ENCODE assay signal across 17 cellular contexts in genomic region chr1:173134800-173135199, GRCh38.
DNase-seq lines count a peak whose midpoint lies in the region; ATAC-seq and TF ChIP-seq lines count a peak whose summit lies in the region.
"Had no signal": no experiment of that assay in that cellular context is flagged by ENCODE, and none has a peak within 500 bp of the region (broad histone marks: within the 10 kb centered on the region; RNA-seq: fewer than 3 reads in every experiment).

No MANE protein-coding gene starts in this region.

- H2BK12ac ChIP-seq in trophoblast cell (ENCODE audit: low read length), result no peak overlapping the region

- H3K18ac ChIP-seq in trophoblast cell (ENCODE audit: low read length), result no peak overlapping the region

- no peak overlapping the region for H3K23ac ChIP-seq in trophoblast cell (ENCODE audit: low read length)

- no peaks in the 10 kb centered on the region for H3K79me1 ChIP-seq in trophoblast cell (ENCODE audit: low read length)

- H2AK5ac ChIP-seq in trophoblast cell (ENCODE audit: low read length), result no peak overlapping the region

- intact Hi-C loops in left lung (cut with DNase I) (no loop called here), left ventricle myocardium inferior (cut with micrococcal nuclease) (no loop called here), ascending aorta (cut with DNase I) (no loop called here), right cardiac atrium (cut with DNase I) (no loop called here)

- H4K91ac ChIP-seq in trophoblast cell (ENCODE audit: low read depth, low read length), result no peak overlapping the region

- H2BK120ac ChIP-seq in trophoblast cell (ENCODE audit: insufficient read depth, low read length, poor library complexity), result no peak overlapping the region

- TF ChIP-seq CTCF in left lung (IDR thresholded peaks at IDR 0.05) (no peak), left ventricle myocardium inferior (IDR thresholded peaks at IDR 0.05; ENCODE audit: borderline replicate concordance) (no peak), ascending aorta (IDR thresholded peaks at IDR 0.05) (no peak)

- no peak overlapping the region for H3K4me2 ChIP-seq in trophoblast cell (ENCODE audit: low read length)
- H3K4me2 ChIP-seq: BLaER1 treated with 17β-estradiol and CSF1 and Interleukin-3, amounts not matched to agents 10 nM and 100 nM; KMS-11 had no signal

- no peak overlapping the region for H2BK5ac ChIP-seq in trophoblast cell (ENCODE audit: low read depth, low read length, poor library complexity)

- no peaks in the 10 kb centered on the region for H3K9me3 ChIP-seq in left lung
- no peaks in the 10 kb centered on the region for H3K9me3 ChIP-seq in trophoblast cell (ENCODE audit: insufficient read depth, low read depth, low read length)
- H3K9me3 ChIP-seq in left ventricle myocardium inferior (replicated peaks), result peaks cover 8% of the 10 kb centered on the region
- no peaks in the 10 kb centered on the region for H3K9me3 ChIP-seq in ascending aorta
- H3K9me3 ChIP-seq in right cardiac atrium (ENCODE audit: control insufficient read depth, low read length), result no peaks in the 10 kb centered on the region
- H3K9me3 ChIP-seq: Peyer's patch had no signal

- H3K27me3 ChIP-seq in left lung (no peaks in the 10 kb centered on the region), trophoblast cell (ENCODE audit: insufficient read depth, low read length) (no peaks in the 10 kb centered on the region), left ventricle myocardium inferior (ENCODE audit: low read depth) (no peaks in the 10 kb centered on the region), ascending aorta (no peaks in the 10 kb centered on the region), right cardiac atrium (ENCODE audit: control insufficient read depth, insufficient read depth) (no peaks in the 10 kb centered on the region)
- H3K27me3 ChIP-seq: BLaER1 treated with 17β-estradiol and CSF1 and Interleukin-3, amounts not matched to agents 10 nM and 100 nM; Peyer's patch had no signal

- WGBS in trophoblast cell (ENCODE audit: extremely low coverage, insufficient coverage, insufficient read length), result no CpG with 5 or more reads among the region's 5 CpGs
- WGBS in right cardiac atrium, result 72% methylated on average over 5 of the region's 5 CpGs

- no peak overlapping the region for H3K9ac ChIP-seq in trophoblast cell (ENCODE audit: low read length)
- H3K9ac ChIP-seq: BLaER1 treated with 17β-estradiol and CSF1 and Interleukin-3, amounts not matched to agents 10 nM and 100 nM; KMS-11 had no signal

- no peaks in the 10 kb centered on the region for H3K79me2 ChIP-seq in trophoblast cell (ENCODE audit: control insufficient read depth, insufficient read depth, low read length, poor library complexity)

- no peak overlapping the region for H4K12ac ChIP-seq in trophoblast cell (ENCODE audit: low read depth, low read length)

- no peaks in the 10 kb centered on the region for H3K36me3 ChIP-seq in left lung
- H3K36me3 ChIP-seq in trophoblast cell (ENCODE audit: control insufficient read depth in 1 of 2, insufficient read depth in 2 of 2, low read length in 2 of 2), result no peaks in the 10 kb centered on the region
- H3K36me3 ChIP-seq in left ventricle myocardium inferior, result no peaks in the 10 kb centered on the region
- H3K36me3 ChIP-seq in ascending aorta, result no peaks in the 10 kb centered on the region
- H3K36me3 ChIP-seq: BLaER1 treated with 17β-estradiol and CSF1 and Interleukin-3, amounts not matched to agents 10 nM and 100 nM; Peyer's patch had no signal

- H3K4me1 ChIP-seq in left lung (no peaks in the 10 kb centered on the region), trophoblast cell (ENCODE audit: control insufficient read depth in 1 of 2, insufficient read depth in 2 of 2, low read length in 2 of 2) (peaks cover 0 to 7% of the 10 kb centered on the region in 2 experiments), left ventricle myocardium inferior (no peaks in the 10 kb centered on the region), ascending aorta (no peaks in the 10 kb centered on the region), right cardiac atrium (ENCODE audit: control insufficient read depth, insufficient read depth, low read length) (no peaks in the 10 kb centered on the region)
- H3K4me1 ChIP-seq: BLaER1 treated with 17β-estradiol and CSF1 and Interleukin-3, amounts not matched to agents 10 nM and 100 nM; Peyer's patch had no signal

- H3K14ac ChIP-seq in trophoblast cell (ENCODE audit: low read length), result no peak overlapping the region

- no peak overlapping the region for H3K4me3 ChIP-seq in left lung
- no peak overlapping the region for H3K4me3 ChIP-seq in trophoblast cell (ENCODE audit: low read depth, low read length)
- no peak overlapping the region for H3K4me3 ChIP-seq in left ventricle myocardium inferior
- H3K4me3 ChIP-seq in ascending aorta, result no peak overlapping the region
- H3K4me3 ChIP-seq in right cardiac atrium (ENCODE audit: low read length), result no peak overlapping the region
- H3K4me3 ChIP-seq: BLaER1 treated with 17β-estradiol and CSF1 and Interleukin-3, amounts not matched to agents 10 nM and 100 nM; Peyer's patch had no signal

- no peak overlapping the region for H3K27ac ChIP-seq in left lung
- no peak overlapping the region for H3K27ac ChIP-seq in trophoblast cell (ENCODE audit: low read depth, low read length)
- H3K27ac ChIP-seq in left ventricle myocardium inferior (replicated peaks), result no peak overlapping the region
- no peak overlapping the region for H3K27ac ChIP-seq in ascending aorta
- no peak overlapping the region for H3K27ac ChIP-seq in right cardiac atrium (ENCODE audit: low read length)
- H3K27ac ChIP-seq: BLaER1 treated with 17β-estradiol and CSF1 and Interleukin-3, amounts not matched to agents 10 nM and 100 nM; KMS-11; Peyer's patch had no signal

- H3K4ac ChIP-seq in trophoblast cell (ENCODE audit: low read depth, low read length), result no peak overlapping the region

- peak; percentile 78 for ATAC-seq in left lung
- ATAC-seq in HG02885 (IDR thresholded peaks at IDR 0.05; ENCODE audit: poor library complexity, unreplicated experiment), result no peak
- no peak for ATAC-seq in right cardiac atrium

- H2AFZ ChIP-seq in trophoblast cell (ENCODE audit: insufficient read depth, low read length, poor library complexity), result no peak overlapping the region

- DNase-seq in EH (ENCODE audit: low read depth) (peak; percentile 34), astrocyte of the hippocampus (ENCODE audit: low read depth, low spot score) (peak; percentile 29), left lung (peak in 1 of 2 donors; percentile 44), trophoblast cell (peak; percentile 87 to 89), left ventricle myocardium inferior (no peak), ascending aorta (ENCODE audit: low spot score in 2 of 2) (no peak), right cardiac atrium (no peak)
- DNase-seq: 8988T, DMS 273 treated with DMSO at 0.1 percent for 48 hours, NCI-H1105, NCI-H187 treated with DMSO at 0.1 percent for 48 hours, NCI-H2171 treated with DMSO at 0.1 percent for 48 hours, NCI-H82, Peyer's patch had no signal

- no peak overlapping the region for H4K8ac ChIP-seq in trophoblast cell (ENCODE audit: low read depth, low read length)

Comparison
In these comparisons a context has a peak if more than half of its experiments do, and no peak if none do; other contexts are left out.
1. DNase-seq: peak in EH (single experiment), astrocyte of the hippocampus (single experiment) and trophoblast cell (2 of 2); none in left ventricle myocardium inferior (single experiment), ascending aorta (0 of 2) and right cardiac atrium (0 of 3).